In the genomic region with DNA sequence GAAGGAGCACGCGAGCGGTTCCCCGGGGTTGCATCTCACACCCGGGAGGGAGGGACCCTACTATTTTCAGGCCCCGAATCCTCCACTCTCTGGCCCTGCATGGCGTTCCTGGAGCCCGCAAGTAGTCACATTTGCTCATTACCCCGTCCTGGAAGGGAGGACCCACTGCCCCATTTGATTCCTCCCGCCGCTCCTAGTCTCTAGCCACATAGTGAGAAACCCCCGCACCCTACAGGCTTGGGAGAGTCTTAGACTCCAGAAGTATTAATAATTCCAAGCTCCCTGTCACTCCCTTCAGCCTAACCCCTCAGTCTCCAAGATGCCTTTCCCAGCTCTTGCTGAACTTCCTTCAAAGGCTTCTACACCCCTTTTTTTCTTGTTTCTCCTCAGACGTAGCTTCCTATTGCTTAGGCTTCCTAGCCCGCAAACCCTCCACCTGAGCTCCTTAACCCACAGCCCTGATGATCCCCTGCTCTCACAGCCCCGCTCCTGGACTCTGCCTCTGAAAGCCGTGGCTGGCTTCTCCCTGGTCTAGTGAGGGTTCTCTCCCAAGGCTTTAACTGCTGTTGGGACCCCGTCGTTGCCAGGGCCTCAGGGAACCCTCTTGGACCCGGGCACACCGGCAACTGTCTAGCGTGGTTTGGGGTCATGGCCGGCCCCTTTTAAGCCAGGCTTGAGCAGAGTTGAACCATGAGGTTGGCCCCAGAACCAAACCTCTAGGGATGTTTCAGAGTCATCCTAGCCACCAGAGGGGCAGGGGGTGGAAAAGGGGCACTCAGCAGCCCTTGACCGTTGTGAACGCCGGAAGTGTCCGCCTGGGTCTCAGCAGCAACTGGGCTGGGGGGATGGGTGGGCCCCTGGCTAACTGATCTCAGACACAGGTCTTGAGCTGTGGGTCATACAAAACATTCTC, we compare ENCODE assay signal across 6 cellular contexts. TPM values are rescaled to one million over a fixed set of nuclear protein-coding genes. Genes with fewer than 3 reads are reported as not detected.
DNase-seq lines count a peak whose midpoint lies in the region; ATAC-seq and TF ChIP-seq lines count a peak whose summit lies in the region.

No MANE protein-coding gene starts in this region.

- peaks cover 47% of the 10 kb centered on the region for H3K4me1 Mint-ChIP-seq in activated naive CD4-positive, alpha-beta T cell treated with anti-CD3 and anti-CD28 coated beads for 36 hours (ENCODE audit: low read depth)
- peaks cover 25 to 41% (median 37%) of the 10 kb centered on the region in 3 donors for H3K4me1 Mint-ChIP-seq in naive B cell

- H3K9me3 Mint-ChIP-seq in activated naive CD4-positive, alpha-beta T cell treated with anti-CD3 and anti-CD28 coated beads for 36 hours: no peaks in the 10 kb centered on the region
- H3K9me3 Mint-ChIP-seq in naive B cell: no peaks in the 10 kb centered on the region

- intact Hi-C loops in activated naive CD4-positive, alpha-beta T cell treated with anti-CD3 and anti-CD28 coated beads for 36 hours (cut with micrococcal nuclease): loop anchor here (2.0 to 5.0 kb wide), 2 partner anchors 17 to 198 kb away; partner anchors contain the start of gene GCAT

- in situ Hi-C loops in astrocyte of the cerebellum (cut with HindIII; ENCODE audit: low sequenced_read_pairs): no loop called here

- H3K27ac Mint-ChIP-seq in activated naive CD4-positive, alpha-beta T cell treated with anti-CD3 and anti-CD28 coated beads for 36 hours: peak overlapping the region; percentile 79
- peak overlapping the region; percentile 36 to 97 (median 94) for H3K27ac Mint-ChIP-seq in naive B cell

- CTCF ChIA-PET in activated naive CD4-positive, alpha-beta T cell treated with anti-CD3 and anti-CD28 coated beads for 36 hours (lab: Charles Lee): interaction anchor here (0.7 to 5.0 kb wide), 9 partner anchors 12 to 77 kb away, joined by 3 to 42 read pairs (median 4); partner anchors contain the start of gene NOL12

- peak overlapping the region; percentile 88 for H3K4me3 ChIP-seq in astrocyte of the cerebellum (ENCODE audit: low read depth, low read length)

- peak; percentile 55 for DNase-seq in activated naive CD4-positive, alpha-beta T cell treated with anti-CD3 and anti-CD28 coated beads for 36 hours
- DNase-seq in activated naive CD4-positive, alpha-beta T cell (lab: John Stamatoyannopoulos, UW): no peak
- no peak for DNase-seq in astrocyte of the cerebellum (ENCODE audit: low read depth)
- no peak for DNase-seq in naive B cell
- no peak for DNase-seq in activated gamma-delta T cell (lab: John Stamatoyannopoulos, UW)
- DNase-seq in DMS79 treated with DMSO at 0.1 percent for 48 hours (lab: John Stamatoyannopoulos, UW): no peak

- H3K4me3 Mint-ChIP-seq in activated naive CD4-positive, alpha-beta T cell treated with anti-CD3 and anti-CD28 coated beads for 36 hours: peak overlapping the region; percentile 86
- H3K4me3 Mint-ChIP-seq in naive B cell: peak overlapping the region; percentile 86 to 97 (median 92)

- no peaks in the 10 kb centered on the region for H3K27me3 Mint-ChIP-seq in activated naive CD4-positive, alpha-beta T cell treated with anti-CD3 and anti-CD28 coated beads for 36 hours (ENCODE audit: low read depth)
- peaks cover 4 to 14% (median 10%) of the 10 kb centered on the region in 3 donors for H3K27me3 Mint-ChIP-seq in naive B cell

- no peak for ATAC-seq in naive B cell (ENCODE audit: low read depth in 2 of 2)

- no peaks in the 10 kb centered on the region for H3K36me3 Mint-ChIP-seq in activated naive CD4-positive, alpha-beta T cell treated with anti-CD3 and anti-CD28 coated beads for 36 hours (ENCODE audit: low read depth)
- no peaks in the 10 kb centered on the region for H3K36me3 Mint-ChIP-seq in naive B cell

- TF ChIP-seq CTCF in astrocyte of the cerebellum (IDR thresholded peaks at IDR 0.05; ENCODE audit: low read depth, low read length, missing control alignments): no peak

RNA-seq across cellular contexts. Expression of gene GGA1, which starts 0.9 kb away (rescaled TPM):
- 10 to 100 TPM; 46.1 to 49.1 TPM for total RNA-seq in activated naive CD4-positive, alpha-beta T cell treated with anti-CD3 and anti-CD28 coated beads for 36 hours
- polyA plus RNA-seq in naive B cell (ENCODE audit: low read depth in 6 of 6): 10 to 100 TPM; 15.5 to 28.9 (median 24.2) TPM

RNA-seq across cellular contexts. Expression of gene LGALS2, which starts 29.6 kb away (rescaled TPM):
- not detected for total RNA-seq in activated naive CD4-positive, alpha-beta T cell treated with anti-CD3 and anti-CD28 coated beads for 36 hours
- polyA plus RNA-seq in naive B cell (ENCODE audit: low read depth in 6 of 6): 1 to 10 TPM in 1 of 6 donors, under 1 TPM in 3, not detected in 2; 0.60 to 2.6 (median 0.66) TPM

RNA-seq across cellular contexts. Expression of gene SH3BP1, which starts 30.0 kb away (rescaled TPM):
- 10 to 100 TPM; 45.9 to 51.0 TPM for total RNA-seq in activated naive CD4-positive, alpha-beta T cell treated with anti-CD3 and anti-CD28 coated beads for 36 hours
- 1 to 10 TPM; 2.7 to 8.0 (median 3.2) TPM for polyA plus RNA-seq in naive B cell (ENCODE audit: low read depth in 6 of 6)

RNA-seq across cellular contexts. Expression of gene PDXP, which starts 49.0 kb away (rescaled TPM):
- 10 to 100 TPM; 17.4 to 19.2 TPM for total RNA-seq in activated naive CD4-positive, alpha-beta T cell treated with anti-CD3 and anti-CD28 coated beads for 36 hours
- 10 to 100 TPM in 1 of 6 donors, 1 to 10 TPM in 5; 4.0 to 14.3 (median 7.6) TPM for polyA plus RNA-seq in naive B cell (ENCODE audit: low read depth in 6 of 6)

RNA-seq across cellular contexts. Expression of gene CDC42EP1, which starts 49.2 kb away (rescaled TPM):
- total RNA-seq in activated naive CD4-positive, alpha-beta T cell treated with anti-CD3 and anti-CD28 coated beads for 36 hours: 1 to 10 TPM; 1.9 to 2.8 TPM
- polyA plus RNA-seq in naive B cell (ENCODE audit: low read depth in 6 of 6): under 1 TPM in 5 of 6 donors, not detected in 1; 0.22 to 0.82 (median 0.26) TPM
